ENCODE assay signal across 8 cellular contexts in the genomic region with DNA sequence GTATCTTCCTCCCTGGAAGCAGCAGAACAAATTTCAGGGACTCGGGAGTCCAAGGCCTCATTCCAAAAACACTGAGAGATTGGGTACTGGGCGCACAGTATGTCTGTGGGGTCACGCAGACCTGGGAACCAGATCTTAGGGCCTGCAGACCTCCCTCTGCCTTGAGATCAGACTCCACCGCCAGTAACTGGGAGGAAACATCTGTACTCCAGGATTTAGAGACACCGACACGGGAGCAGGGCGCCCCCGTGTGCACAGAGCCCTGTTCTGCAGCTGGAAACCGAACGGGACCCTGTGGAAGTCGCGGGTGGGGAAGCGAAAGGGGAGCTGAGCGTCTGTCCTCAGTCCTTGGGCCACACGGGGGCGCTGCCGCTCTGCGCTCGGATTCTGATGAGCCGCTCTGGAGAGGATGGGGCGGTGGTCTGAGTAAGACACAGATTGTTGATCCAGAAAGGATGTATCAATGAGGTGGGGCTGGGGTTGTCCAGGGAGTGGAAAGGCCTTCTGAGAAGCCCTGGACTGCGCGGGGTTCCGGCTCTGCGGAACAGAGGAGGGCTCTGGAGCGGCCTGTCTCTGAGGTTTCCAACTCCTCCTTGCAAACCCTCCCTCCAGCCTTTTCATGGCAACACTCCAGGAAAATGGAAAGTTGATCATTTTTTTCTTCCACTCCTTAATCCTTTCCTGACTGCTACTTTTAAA. TPM values are rescaled to one million over a fixed set of nuclear protein-coding genes. Genes with fewer than 3 reads are reported as not detected.
A peak's percentile ranks its signal among the peaks of the same experiment; 100 is the strongest.
DNase-seq lines count a peak whose midpoint lies in the region; ATAC-seq and TF ChIP-seq lines count a peak whose summit lies in the region.
"Not testable (repeated sequence)": the region's sequence is repeated elsewhere in the genome, so short reads cannot be mapped to it uniquely, and the experiment has no call there.

No MANE protein-coding gene starts in this region.

- not testable (repeated sequence) for H3K9me3 ChIP-seq in CD4-positive, alpha-beta memory T cell (ENCODE audit: control insufficient read depth in 1 of 2, low read length in 2 of 2)

- peak overlapping the region in 1 of 7 donors; percentile 17 for H3K27ac Mint-ChIP-seq in CD4-positive, alpha-beta memory T cell
- H3K27ac Mint-ChIP-seq in T-helper 2 cell treated with Interferon-gamma antibody and Interleukin-4, amounts not matched to agents 5 μg/mL and 100 μg/mL, for 36 hours: not testable (repeated sequence)
- peak overlapping the region in 1 of 10 donors; percentile 24 for H3K27ac Mint-ChIP-seq in naive thymus-derived CD8-positive, alpha-beta T cell

- POLR2A ChIA-PET in CD4-positive, alpha-beta memory T cell (lab: Charles Lee; ENCODE audit: partially characterized antibody): interaction anchor here (0.5 to 4.3 kb wide), 8 partner anchors 10 to 344 kb away, joined by 3 to 42 read pairs (median 4); partner anchors contain the start of gene DHX16
- POLR2A ChIA-PET in naive thymus-derived CD8-positive, alpha-beta T cell (lab: Charles Lee): interaction anchor here (0.7 to 2.2 kb wide), 5 partner anchors 12 to 218 kb away, joined by 3 to 6 read pairs (median 3); no protein-coding TSS in a partner anchor

- not testable (repeated sequence) for H3K36me3 Mint-ChIP-seq in CD4-positive, alpha-beta memory T cell; T-helper 2 cell treated with Interferon-gamma antibody and Interleukin-4, amounts not matched to agents 5 μg/mL and 100 μg/mL, for 36 hours (ENCODE audit: low read depth); naive thymus-derived CD8-positive, alpha-beta T cell

- intact Hi-C loops in CD4-positive, alpha-beta memory T cell (cut with micrococcal nuclease): loop anchor here (1.0 to 10.0 kb wide), 4 partner anchors 27 to 631 kb away; no protein-coding TSS in a partner anchor

- H3K4me3 ChIP-seq in CD4-positive, alpha-beta memory T cell (ENCODE audit: low read length in 2 of 2): peak overlapping the region in 1 of 2 donors; percentile 28
- H3K4me3 ChIP-seq in fibroblast of villous mesenchyme (ENCODE audit: low read depth, low read length): not testable (repeated sequence)

- DNase-seq in CD4-positive, alpha-beta memory T cell: peak; percentile 77 to 84 (median 81)
- DNase-seq in HCEC 1CT (peak; percentile 69), NCI-H2171 (lab: John Stamatoyannopoulos, UW) (peak; percentile 50), fibroblast of villous mesenchyme (ENCODE audit: low read depth) (peak; percentile 90)
- DNase-seq in T-helper 2 cell treated with Interferon-gamma antibody and Interleukin-4, amounts not matched to agents 5 μg/mL and 100 μg/mL, for 36 hours (ENCODE audit: low spot score): peak; percentile 80
- peak; percentile 89 for DNase-seq in activated naive CD4-positive, alpha-beta T cell treated with anti-CD3 and anti-CD28 coated beads, Interleukin-2, amount 50 U/mL, for 16 hours
- DNase-seq in naive thymus-derived CD8-positive, alpha-beta T cell: peak; percentile 71 to 93 (median 82)
- DNase-seq in stimulated activated CD8-positive, alpha-beta memory T cell treated with anti-CD3 and anti-CD28 coated beads, Interleukin-15, amount 100 ng/mL, for 4 hours (ENCODE audit: low read depth in 2 of 2): peak; percentile 55 to 71

- H3K27me3 Mint-ChIP-seq in CD4-positive, alpha-beta memory T cell: peaks cover 49 to 56% of the 10 kb centered on the region in 2 donors
- peaks cover 85% of the 10 kb centered on the region for H3K27me3 Mint-ChIP-seq in T-helper 2 cell treated with Interferon-gamma antibody and Interleukin-4, amounts not matched to agents 5 μg/mL and 100 μg/mL, for 36 hours (ENCODE audit: low read depth)
- H3K27me3 Mint-ChIP-seq in naive thymus-derived CD8-positive, alpha-beta T cell: peaks cover 41 to 96% (median 72%) of the 10 kb centered on the region in 5 donors

- not testable (repeated sequence) for H3K27ac ChIP-seq in CD4-positive, alpha-beta memory T cell (ENCODE audit: low read depth, low read length)

- ATAC-seq in naive thymus-derived CD8-positive, alpha-beta T cell: peak; percentile 69 to 73

- TF ChIP-seq CTCF in fibroblast of villous mesenchyme (IDR thresholded peaks at IDR 0.05; ENCODE audit: insufficient read depth, low read depth, low read length): peak; percentile 90

- CTCF ChIA-PET in CD4-positive, alpha-beta memory T cell (lab: Charles Lee; ENCODE audit: partially characterized antibody): interaction anchor here (0.7 to 4.4 kb wide), 22 partner anchors 12 to 460 kb away, joined by 3 to 42 read pairs (median 4); partner anchors contain the start of gene VARS2

- H3K4me3 Mint-ChIP-seq in CD4-positive, alpha-beta memory T cell: peak overlapping the region; percentile 52 to 77 (median 62)
- peak overlapping the region; percentile 37 for H3K4me3 Mint-ChIP-seq in T-helper 2 cell treated with Interferon-gamma antibody and Interleukin-4, amounts not matched to agents 5 μg/mL and 100 μg/mL, for 36 hours
- H3K4me3 Mint-ChIP-seq in naive thymus-derived CD8-positive, alpha-beta T cell: peak overlapping the region in 9 of 10 donors; percentile 42 to 75 (median 67)

- peaks cover 47% of the 10 kb centered on the region for H3K4me1 ChIP-seq in CD4-positive, alpha-beta memory T cell (ENCODE audit: insufficient read depth, low read length)

- not testable (repeated sequence) for H3K9me3 Mint-ChIP-seq in CD4-positive, alpha-beta memory T cell; T-helper 2 cell treated with Interferon-gamma antibody and Interleukin-4, amounts not matched to agents 5 μg/mL and 100 μg/mL, for 36 hours; naive thymus-derived CD8-positive, alpha-beta T cell

- not testable (repeated sequence) for H3K36me3 ChIP-seq in CD4-positive, alpha-beta memory T cell (ENCODE audit: insufficient read depth, low read length)

- H3K27me3 ChIP-seq in CD4-positive, alpha-beta memory T cell (ENCODE audit: insufficient read depth, low read length): peaks cover 80% of the 10 kb centered on the region

- peaks cover 31 to 54% (median 43%) of the 10 kb centered on the region in 4 donors for H3K4me1 Mint-ChIP-seq in CD4-positive, alpha-beta memory T cell
- peaks cover 22% of the 10 kb centered on the region for H3K4me1 Mint-ChIP-seq in T-helper 2 cell treated with Interferon-gamma antibody and Interleukin-4, amounts not matched to agents 5 μg/mL and 100 μg/mL, for 36 hours (ENCODE audit: low read depth)
- H3K4me1 Mint-ChIP-seq in naive thymus-derived CD8-positive, alpha-beta T cell: peaks cover 28 to 49% (median 44%) of the 10 kb centered on the region in 4 donors

RNA-seq across cellular contexts. Expression of gene HLA-E, which starts 35.7 kb away (rescaled TPM):
- 1,000 to 10,000 TPM; 1,097 to 1,122 TPM for total RNA-seq in CD4-positive, alpha-beta memory T cell
- 1,000 to 10,000 TPM; 2,441 to 3,541 TPM for polyA plus RNA-seq in CD4-positive, alpha-beta memory T cell
- total RNA-seq in fibroblast of villous mesenchyme: 165 and 183 TPM in 2 replicates
- total RNA-seq in naive thymus-derived CD8-positive, alpha-beta T cell: 1,000 to 10,000 TPM; 1,291 to 1,305 TPM
- polyA plus RNA-seq in naive thymus-derived CD8-positive, alpha-beta T cell: 1,000 to 10,000 TPM; 2,699 to 2,977 (median 2,826) TPM
